ENCODE assay signal across 16 cellular contexts in the genomic region with DNA sequence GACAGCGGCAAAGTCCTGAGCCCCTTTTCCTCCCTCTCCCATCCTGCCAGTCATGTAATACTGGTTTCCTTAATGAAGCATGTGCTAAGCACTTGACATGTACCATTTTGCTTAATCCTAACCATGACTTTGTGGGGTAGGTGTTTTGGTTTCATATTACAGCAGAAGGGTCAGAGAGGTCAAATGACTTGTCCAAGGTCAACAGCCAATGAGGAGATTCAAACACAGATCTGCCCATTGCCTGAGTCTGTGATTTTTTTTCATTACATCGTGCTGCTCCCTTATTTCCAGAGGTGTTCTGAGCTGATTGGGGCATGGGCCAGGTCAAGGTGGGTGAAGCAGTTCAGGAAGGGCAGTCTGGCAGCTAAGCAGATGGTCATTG. TPM values are rescaled to one million over a fixed set of nuclear protein-coding genes. Genes with fewer than 3 reads are reported as not detected.
DNase-seq lines count a peak whose midpoint lies in the region; ATAC-seq and TF ChIP-seq lines count a peak whose summit lies in the region.
"Had no signal": no experiment of that assay in that cellular context is flagged by ENCODE, and none has a peak within 500 bp of the region (broad histone marks: within the 10 kb centered on the region; RNA-seq: fewer than 3 reads in every experiment).

No MANE protein-coding gene starts in this region.

- H3K79me2 ChIP-seq in H9 (ENCODE audit: insufficient read depth, low read length) (no peaks in the 10 kb centered on the region), osteoblast (ENCODE audit: insufficient read depth, low read length) (no peaks in the 10 kb centered on the region), trophoblast cell (ENCODE audit: control insufficient read depth, insufficient read depth, low read length, poor library complexity) (no peaks in the 10 kb centered on the region)

- peaks cover 2% of the 10 kb centered on the region for H3K27me3 Mint-ChIP-seq in H9 (ENCODE audit: low read depth)
- H3K27me3 Mint-ChIP-seq in activated T-cell treated with anti-CD3 and anti-CD28 coated beads, Interleukin-2, amount 50 U/mL, for 4 hours (ENCODE audit: low read depth): peaks cover under 1% of the 10 kb centered on the region

- H3K9ac ChIP-seq in H9 (ENCODE audit: extremely low read depth, insufficient read length, low read length) (no peak overlapping the region), iPS-18a (ENCODE audit: low read length) (no peak overlapping the region), trophoblast cell (ENCODE audit: low read length) (no peak overlapping the region)

- H2AK5ac ChIP-seq in H9 (ENCODE audit: insufficient read length, low read length) (no peak overlapping the region), trophoblast cell (ENCODE audit: low read length) (no peak overlapping the region)

- no CpG with 5 or more reads among the region's 2 CpGs for WGBS in H9 (ENCODE audit: extremely low coverage, insufficient read length, low lambda C conversion rate)
- WGBS in trophoblast cell (ENCODE audit: extremely low coverage, insufficient coverage, insufficient read length): no CpG with 5 or more reads among the region's 2 CpGs

- H3K18ac ChIP-seq in H9 (ENCODE audit: insufficient read length, low read depth, low read length): no peak overlapping the region
- H3K18ac ChIP-seq in trophoblast cell (ENCODE audit: low read length): no peak overlapping the region

- H3K23me2 ChIP-seq in H9 (ENCODE audit: insufficient read length, low read depth, low read length, poor library complexity, severe bottlenecking): no peaks in the 10 kb centered on the region

- H4K20me1 ChIP-seq in H9 (ENCODE audit: control insufficient read depth, insufficient read depth, insufficient read length) (no peaks in the 10 kb centered on the region), osteoblast (ENCODE audit: insufficient read depth, low read length) (no peaks in the 10 kb centered on the region)

- H2BK120ac ChIP-seq in H9 (ENCODE audit: low read depth, low read length, poor library complexity, severe bottlenecking) (no peak overlapping the region), trophoblast cell (ENCODE audit: insufficient read depth, low read length, poor library complexity) (no peak overlapping the region)

- H3K23ac ChIP-seq in H9 (ENCODE audit: insufficient read length, low read depth, low read length) (no peak overlapping the region), trophoblast cell (ENCODE audit: low read length) (no peak overlapping the region)

- H3K4me1 ChIP-seq in H9 (ENCODE audit: insufficient read depth, low read length) (peaks cover 8% of the 10 kb centered on the region; the same call in 1 of the 2 replicates), SJCRH30 (peaks cover 81% of the 10 kb centered on the region), iPS-18a (ENCODE audit: control insufficient read depth, low read depth, low read length) (peaks cover 23% of the 10 kb centered on the region), osteoblast (ENCODE audit: insufficient read depth, low read length) (peaks cover 15% of the 10 kb centered on the region), trophoblast cell (ENCODE audit: control insufficient read depth in 1 of 2, insufficient read depth in 2 of 2, low read length in 2 of 2) (peaks cover 13 to 20% of the 10 kb centered on the region in 2 experiments)

- H2AFZ ChIP-seq in H9 (ENCODE audit: low read length): no peak overlapping the region
- no peak overlapping the region for H2AFZ ChIP-seq in osteoblast (ENCODE audit: low read length)
- no peak overlapping the region for H2AFZ ChIP-seq in trophoblast cell (ENCODE audit: insufficient read depth, low read length, poor library complexity)

- no peak for ATAC-seq in activated T-cell treated with anti-CD3 and anti-CD28 coated beads, Interleukin-2, amount 50 U/mL, for 4 hours
- ATAC-seq in HG02759 (IDR thresholded peaks at IDR 0.05; ENCODE audit: unreplicated experiment): no peak
- ATAC-seq in HG03108 (IDR thresholded peaks at IDR 0.05; ENCODE audit: unreplicated experiment): no peak

- H3K4me3 ChIP-seq in SJCRH30 (peak overlapping the region; percentile 49), iPS-18a (ENCODE audit: low read length) (peak overlapping the region; percentile 5), osteoblast (ENCODE audit: insufficient read depth, low read length) (no peak overlapping the region), trophoblast cell (ENCODE audit: low read depth, low read length) (no peak overlapping the region)

- no peaks in the 10 kb centered on the region for H3K36me3 Mint-ChIP-seq in H9 (ENCODE audit: insufficient read depth in 1 of 3, low read depth in 3 of 3)
- H3K36me3 Mint-ChIP-seq in activated T-cell treated with anti-CD3 and anti-CD28 coated beads, Interleukin-2, amount 50 U/mL, for 4 hours (ENCODE audit: insufficient read depth): no peaks in the 10 kb centered on the region

- peak overlapping the region; percentile 37 to 79 (median 41); a peak in 4 of 7 replicates for H3K27ac Mint-ChIP-seq in H9
- H3K27ac Mint-ChIP-seq: CD4-positive, alpha-beta T cell had no signal

- H2BK20ac ChIP-seq in H9 (ENCODE audit: low read depth, low read length, poor library complexity, severe bottlenecking): no peak overlapping the region

- no peak overlapping the region for H2BK12ac ChIP-seq in H9 (ENCODE audit: insufficient read length, low read depth, low read length)
- no peak overlapping the region for H2BK12ac ChIP-seq in trophoblast cell (ENCODE audit: low read length)

- H4K8ac ChIP-seq in H9 (replicated peaks; ENCODE audit: insufficient read length, low read depth, low read length) (no peak overlapping the region), trophoblast cell (ENCODE audit: low read depth, low read length) (no peak overlapping the region)

- H3K9me3 ChIP-seq in H9 (ENCODE audit: control insufficient read depth, low read depth, low read length): no peaks in the 10 kb centered on the region
- no peaks in the 10 kb centered on the region for H3K9me3 ChIP-seq in SJCRH30 (replicated peaks)
- no peaks in the 10 kb centered on the region for H3K9me3 ChIP-seq in iPS-18a (ENCODE audit: control insufficient read depth, low read depth, low read length)
- H3K9me3 ChIP-seq in osteoblast (ENCODE audit: low read depth, low read length): no peaks in the 10 kb centered on the region
- peaks cover 2% of the 10 kb centered on the region for H3K9me3 ChIP-seq in trophoblast cell (ENCODE audit: insufficient read depth, low read depth, low read length)

- no peak overlapping the region for H2BK15ac ChIP-seq in H9 (ENCODE audit: low read depth, low read length)

- no peak overlapping the region for H4K5ac ChIP-seq in H9 (ENCODE audit: insufficient read length, low read depth, low read length)

- TF ChIP-seq CTCF in H9 (conservative IDR thresholded peaks at IDR 0.05): no peak
- TF ChIP-seq CTCF in osteoblast (IDR thresholded peaks at IDR 0.05; ENCODE audit: extremely low read depth, low read depth, low read length): no peak

- H3K27me3 ChIP-seq in H9 (ENCODE audit: insufficient read depth, low read length) (no peaks in the 10 kb centered on the region), SJCRH30 (no peaks in the 10 kb centered on the region), iPS-18a (ENCODE audit: control insufficient read depth, insufficient read depth, low read length) (no peaks in the 10 kb centered on the region), osteoblast (ENCODE audit: insufficient read depth, low read length) (peaks cover 46% of the 10 kb centered on the region), trophoblast cell (ENCODE audit: insufficient read depth, low read length) (no peaks in the 10 kb centered on the region)

- no peak overlapping the region for H3K14ac ChIP-seq in H9 (ENCODE audit: insufficient read depth, low read length)
- no peak overlapping the region for H3K14ac ChIP-seq in trophoblast cell (ENCODE audit: low read length)

- no peak overlapping the region for H4K12ac ChIP-seq in trophoblast cell (ENCODE audit: low read depth, low read length)

- H2BK5ac ChIP-seq in H9 (ENCODE audit: insufficient read length, low read length) (no peak overlapping the region), trophoblast cell (ENCODE audit: low read depth, low read length, poor library complexity) (no peak overlapping the region)

- no peak for DNase-seq in H9
- no peak for DNase-seq in SJCRH30
- peak; percentile 14 for DNase-seq in osteoblast (ENCODE audit: insufficient read length, low spot score, missing footprints)
- no peak for DNase-seq in activated T-cell treated with anti-CD3 and anti-CD28 coated beads, Interleukin-2, amount 50 U/mL, for 4 hours
- DNase-seq in trophoblast cell: no peak
- DNase-seq: CD4-positive, alpha-beta T cell; GOT3; Kasumi-1; MV-4-11; NCI-H1436; NCI-H2081; NCI-H510A treated with DMSO at 0.1 percent for 48 hours; SIG-M5 had no signal

- H3K36me3 ChIP-seq in SJCRH30 (no peaks in the 10 kb centered on the region), iPS-18a (ENCODE audit: control insufficient read depth, low read depth, low read length) (no peaks in the 10 kb centered on the region), osteoblast (ENCODE audit: insufficient read depth, low read length) (no peaks in the 10 kb centered on the region), trophoblast cell (ENCODE audit: control insufficient read depth in 1 of 2, insufficient read depth in 2 of 2, low read length in 2 of 2) (no peaks in the 10 kb centered on the region)

- H3K27ac ChIP-seq in H9 (ENCODE audit: insufficient read length, low read depth, low read length) (no peak overlapping the region), SJCRH30 (peak overlapping the region; percentile 93), iPS-18a (ENCODE audit: low read length) (no peak overlapping the region), osteoblast (ENCODE audit: low read depth, low read length) (no peak overlapping the region), trophoblast cell (ENCODE audit: low read depth, low read length) (no peak overlapping the region)

- peak overlapping the region; percentile 9 to 56; a peak in 4 of 5 replicates for H3K4me3 Mint-ChIP-seq in H9
- H3K4me3 Mint-ChIP-seq in activated T-cell treated with anti-CD3 and anti-CD28 coated beads, Interleukin-2, amount 50 U/mL, for 4 hours: no peak overlapping the region
- H3K4me3 Mint-ChIP-seq: CD4-positive, alpha-beta T cell had no signal

- H3K9me3 Mint-ChIP-seq in H9: no peaks in the 10 kb centered on the region; a peak in 1 of 5 replicates
- no peaks in the 10 kb centered on the region for H3K9me3 Mint-ChIP-seq in activated T-cell treated with anti-CD3 and anti-CD28 coated beads, Interleukin-2, amount 50 U/mL, for 4 hours
- H3K9me3 Mint-ChIP-seq: CD4-positive, alpha-beta T cell had no signal

- no peak overlapping the region for H4K91ac ChIP-seq in H9 (ENCODE audit: insufficient read length, low read depth, low read length)
- no peak overlapping the region for H4K91ac ChIP-seq in trophoblast cell (ENCODE audit: low read depth, low read length)

- H3K4ac ChIP-seq in H9 (ENCODE audit: low read depth, low read length) (no peak overlapping the region), trophoblast cell (ENCODE audit: low read depth, low read length) (no peak overlapping the region)

- no peak overlapping the region for H3K56ac ChIP-seq in H9 (ENCODE audit: insufficient read length, low read depth, low read length)

- H3K4me2 ChIP-seq in H9 (ENCODE audit: insufficient read depth, insufficient read length, low read length) (peak overlapping the region; percentile 5), osteoblast (ENCODE audit: insufficient read depth, low read length) (no peak overlapping the region), trophoblast cell (ENCODE audit: low read length) (no peak overlapping the region)

- no peak overlapping the region for H3T11ph ChIP-seq in H9 (ENCODE audit: low read length)

- H3K79me1 ChIP-seq in H9 (ENCODE audit: insufficient read depth, low read depth, low read length, poor library complexity, severe bottlenecking): no peaks in the 10 kb centered on the region
- H3K79me1 ChIP-seq in trophoblast cell (ENCODE audit: low read length): no peaks in the 10 kb centered on the region

- peaks cover 59 to 66% of the 10 kb centered on the region in 2 experiments for H3K4me1 Mint-ChIP-seq in H9
- no peaks in the 10 kb centered on the region for H3K4me1 Mint-ChIP-seq in activated T-cell treated with anti-CD3 and anti-CD28 coated beads, Interleukin-2, amount 50 U/mL, for 4 hours (ENCODE audit: low read depth)

RNA-seq across cellular contexts. Expression of gene PHF12, which starts 17.6 kb away (rescaled TPM):
- 62.1 and 68.5 TPM in 2 replicates for total RNA-seq in H9 (2021)
- 48.5 and 49.9 TPM in 2 replicates for total RNA-seq in SJCRH30 (2014; rRNA removed; shearing (Covaris generic))
- total RNA-seq in osteoblast: 20.3 and 26.8 TPM in 2 replicates
- 10 to 100 TPM; 45.2 to 48.6 (median 47.8) TPM for total RNA-seq in activated T-cell treated with anti-CD3 and anti-CD28 coated beads, Interleukin-2, amount 50 U/mL, for 4 hours
- polyA plus RNA-seq in trophoblast cell (2013): 18.5 and 19.8 TPM in 2 replicates

RNA-seq across cellular contexts. Expression of gene SEZ6, which starts 36.9 kb away (rescaled TPM):
- total RNA-seq in H9 (2021) (1.8 and 2.8 TPM in 2 replicates), osteoblast (not detected in 2 replicates)
- 16.1 and 20.5 TPM in 2 replicates for total RNA-seq in SJCRH30 (2014; rRNA removed; shearing (Covaris generic))
- total RNA-seq in activated T-cell treated with anti-CD3 and anti-CD28 coated beads, Interleukin-2, amount 50 U/mL, for 4 hours: not detected
- 0.11 and 0.18 TPM in 2 replicates for polyA plus RNA-seq in trophoblast cell (2013)

Comparison
In these comparisons a context has a peak if more than half of its experiments do, and no peak if none do; other contexts are left out.
1. H3K4me3 ChIP-seq: peak in SJCRH30 (single experiment) and iPS-18a (single experiment); none in osteoblast (single experiment) and trophoblast cell (single experiment).